Comparison of ENCODE assay signal across 19 cellular contexts in the genomic region with DNA sequence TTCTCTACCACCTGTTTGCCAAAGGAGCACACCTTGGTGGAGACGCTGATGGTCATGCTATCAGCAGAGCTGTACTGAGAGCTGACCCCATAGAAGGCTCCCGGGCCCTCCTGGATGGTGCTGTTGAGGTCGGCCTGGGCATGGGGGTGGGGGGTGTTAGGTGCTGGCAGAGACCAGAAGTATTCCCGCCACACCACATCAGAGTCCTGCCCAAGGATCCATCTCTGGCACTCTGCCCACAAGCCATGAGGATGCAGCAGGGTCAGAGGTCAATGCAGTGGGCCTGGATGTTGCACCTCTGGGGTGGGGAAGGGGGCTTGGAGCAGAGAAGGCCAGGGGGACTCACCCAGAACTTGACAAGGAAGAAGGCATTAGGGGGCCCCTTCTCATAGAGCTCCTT. TPM values are rescaled to one million over a fixed set of nuclear protein-coding genes. Genes with fewer than 3 reads are reported as not detected.
"Had no signal": no experiment of that assay in that cellular context is flagged by ENCODE, and none has a peak within 500 bp of the region (broad histone marks: within the 10 kb centered on the region; RNA-seq: fewer than 3 reads in every experiment).

No MANE protein-coding gene starts in this region.

- H3K27me3 ChIP-seq: ascending aorta, esophagus muscularis mucosa, spleen, stomach, thyroid gland, uterus had no signal

- H3K36me3 ChIP-seq: uterus had no signal

- H3K4me3 Mint-ChIP-seq: activated CD8-positive, alpha-beta memory T cell treated with anti-CD3 and anti-CD28 coated beads, Interleukin-2, amount 10 ng/mL, durations not matched to agents 7 days and 5 days; activated T-cell treated with anti-CD3 and anti-CD28 coated beads, Interleukin-2, amount 50 U/mL, for 4 hours; naive thymus-derived CD4-positive, alpha-beta T cell; T-helper 2 cell treated with Interferon-gamma antibody and Interleukin-4, amounts not matched to agents 5 μg/mL and 100 μg/mL, for 36 hours had no signal

- H3K4me1 ChIP-seq: prostate gland, uterus had no signal

- ATAC-seq: activated CD8-positive, alpha-beta memory T cell treated with anti-CD3 and anti-CD28 coated beads, Interleukin-2, amount 10 ng/mL, durations not matched to agents 7 days and 5 days had no signal

- H3K27me3 Mint-ChIP-seq: activated CD8-positive, alpha-beta memory T cell treated with anti-CD3 and anti-CD28 coated beads, Interleukin-2, amount 10 ng/mL, durations not matched to agents 7 days and 5 days; naive thymus-derived CD4-positive, alpha-beta T cell had no signal

- DNase-seq: activated CD4-positive, alpha-beta T cell treated with anti-CD3 and anti-CD28 coated beads, Interleukin-2, amount 50 U/mL, for 4 hours; activated CD4-positive, CD25-positive, alpha-beta regulatory T cell treated with anti-CD3 and anti-CD28 coated beads, Interleukin-2, amount 50 U/mL, for 72 hours; activated CD8-positive, alpha-beta memory T cell treated with anti-CD3 and anti-CD28 coated beads, Interleukin-2, amount 10 ng/mL, durations not matched to agents 7 days and 5 days; activated T-cell treated with anti-CD3 and anti-CD28 coated beads, Interleukin-2, amount 50 U/mL, for 4 hours; foreskin fibroblast; left colon; naive thymus-derived CD4-positive, alpha-beta T cell; nucleus accumbens; spleen; stomach; thyroid gland; uterus had no signal

- H3K27ac Mint-ChIP-seq: activated CD8-positive, alpha-beta memory T cell treated with anti-CD3 and anti-CD28 coated beads, Interleukin-2, amount 10 ng/mL, durations not matched to agents 7 days and 5 days had no signal

- H3K9me3 Mint-ChIP-seq: activated T-cell treated with anti-CD3 and anti-CD28 coated beads, Interleukin-2, amount 50 U/mL, for 4 hours; naive thymus-derived CD4-positive, alpha-beta T cell; T-helper 2 cell treated with Interferon-gamma antibody and Interleukin-4, amounts not matched to agents 5 μg/mL and 100 μg/mL, for 36 hours had no signal

- H3K9me3 ChIP-seq: ascending aorta, esophagus muscularis mucosa, prostate gland, spleen, stomach, thyroid gland, uterus had no signal

- H3K4me3 ChIP-seq: ascending aorta, esophagus muscularis mucosa, prostate gland, spleen, stomach, thyroid gland, uterus had no signal

- H3K27ac ChIP-seq: ascending aorta, prostate gland, spleen, stomach, thyroid gland, uterus had no signal

RNA-seq across cellular contexts. Expression of a gene that starts 21.3 kb away (rescaled TPM):
- total RNA-seq: mononuclear cell had no signal

RNA-seq across cellular contexts. Expression of a gene that starts 37.1 kb away (rescaled TPM):
- total RNA-seq: activated CD8-positive, alpha-beta memory T cell treated with anti-CD3 and anti-CD28 coated beads, Interleukin-2, amount 10 ng/mL, durations not matched to agents 7 days and 5 days; activated T-cell treated with anti-CD3 and anti-CD28 coated beads, Interleukin-2, amount 50 U/mL, for 4 hours; ascending aorta; left colon; lung microvascular endothelial cell; mononuclear cell; naive thymus-derived CD4-positive, alpha-beta T cell; sciatic nerve; spleen; stomach; thyroid gland had no signal
